In the genomic region with DNA sequence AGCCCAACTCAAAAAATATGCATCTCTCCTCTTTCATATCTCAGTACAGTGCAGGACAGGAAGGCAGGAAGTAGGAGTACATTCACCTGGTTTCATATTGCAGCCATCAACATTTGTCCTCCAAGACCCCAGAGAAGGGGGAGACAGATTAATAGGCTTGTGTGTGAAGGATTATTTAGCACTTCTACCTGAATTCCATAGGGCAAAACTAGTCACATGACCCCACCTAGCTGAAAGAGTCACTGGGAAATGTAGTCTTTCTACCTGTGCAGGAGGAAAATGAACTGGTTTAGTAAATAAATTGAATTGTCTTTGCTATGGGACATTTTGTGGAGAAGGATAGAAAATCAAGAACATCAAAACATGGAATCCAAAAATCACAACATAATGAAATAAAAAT, we compare ENCODE assay signal across 25 cellular contexts. TPM values are rescaled to one million over a fixed set of nuclear protein-coding genes. Genes with fewer than 3 reads are reported as not detected.
DNase-seq lines count a peak whose midpoint lies in the region; ATAC-seq, FAIRE-seq and TF ChIP-seq lines count a peak whose summit lies in the region.
"Had no signal": no experiment of that assay in that cellular context is flagged by ENCODE, and none has a peak within 500 bp of the region (broad histone marks: within the 10 kb centered on the region; RNA-seq: fewer than 3 reads in every experiment).

No MANE protein-coding gene starts in this region.

- H3K9me3 ChIP-seq in Loucy (ENCODE audit: insufficient read depth, low read depth, low read length) (no peaks in the 10 kb centered on the region), K562 (replicated peaks; ENCODE audit: control insufficient read depth, insufficient read depth, low read depth, low read length) (no peaks in the 10 kb centered on the region), pancreas (no peaks in the 10 kb centered on the region)
- H3K9me3 ChIP-seq: heart right ventricle, SJSA1, uterus had no signal

- no peaks in the 10 kb centered on the region for H3K9me3 Mint-ChIP-seq in activated CD4-positive, alpha-beta T cell treated with anti-CD3 and anti-CD28 coated beads for 36 hours (ENCODE audit: low read depth)
- H3K9me3 Mint-ChIP-seq: activated naive CD8-positive, alpha-beta T cell treated with anti-CD3 and anti-CD28 coated beads for 36 hours; activated T-helper 17 cell treated with anti-CD3 and anti-CD28 coated beads, Interleukin-2, amount 50 U/mL, for 72 hours; central memory CD8-positive, alpha-beta T cell; neural crest cell; stimulated activated effector memory CD8-positive, alpha-beta T cell treated with anti-CD3 and anti-CD28 coated beads, Interleukin-12 subunit alpha, Interleukin-12 subunit beta, amount 100 ng/mL, for 72 hours had no signal

- no peaks in the 10 kb centered on the region for H3K9me2 ChIP-seq in Loucy (replicated peaks; ENCODE audit: low read depth, low read length)

- ATAC-seq in activated CD4-positive, alpha-beta T cell treated with anti-CD3 and anti-CD28 coated beads for 36 hours, result peak; percentile 60
- ATAC-seq in K562 (peak; percentile 88), pancreas (no peak)
- ATAC-seq: activated T-helper 17 cell treated with anti-CD3 and anti-CD28 coated beads, Interleukin-2, amount 50 U/mL, for 72 hours; heart right ventricle; stimulated activated effector memory CD8-positive, alpha-beta T cell treated with anti-CD3 and anti-CD28 coated beads, Interleukin-12 subunit alpha, Interleukin-12 subunit beta, amount 100 ng/mL, for 72 hours had no signal

- no peaks in the 10 kb centered on the region for H3K79me2 ChIP-seq in Loucy (ENCODE audit: insufficient read depth, low read length)
- no peaks in the 10 kb centered on the region for H3K79me2 ChIP-seq in K562 (ENCODE audit: control insufficient read depth, insufficient read depth, low read length)

- no peak for DNase-seq in activated CD4-positive, alpha-beta T cell treated with anti-CD3 and anti-CD28 coated beads for 36 hours
- DNase-seq in activated CD4-positive, alpha-beta T cell treated with anti-CD3 and anti-CD28 coated beads, Interleukin-2, amount 50 U/mL, for 4 hours, result no peak
- DNase-seq in K562 (ENCODE audit: extremely low read depth in 1 of 4, low spot score in 3 of 4) (peak; percentile 40 to 56 (median 52)), pancreas (no peak), nucleus accumbens (lab: John Stamatoyannopoulos, UW) (no peak)
- no peak for DNase-seq in stimulated activated CD4-positive, alpha-beta T cell treated with anti-CD3 and anti-CD28 coated beads, Interleukin-4, amount 100 ng/mL, for 4 hours
- DNase-seq: activated CD4-positive, alpha-beta T cell treated with anti-CD3 and anti-CD28 coated beads, Interleukin-2, amount 50 U/mL, for 1 hour; activated CD8-positive, alpha-beta memory T cell treated with anti-CD3 and anti-CD28 coated beads, Interleukin-2, amount 50 U/mL, for 4 hours; activated naive CD8-positive, alpha-beta T cell treated with anti-CD3 and anti-CD28 coated beads for 36 hours; DMS153; GF-D8; heart right ventricle; NCI-H1417; NCI-H2107; stimulated activated CD4-positive, alpha-beta T cell treated with anti-CD3 and anti-CD28 coated beads, Interleukin-1b, Interleukin-23, amount 100 ng/mL, for 48 hours; uterus had no signal

- no peaks in the 10 kb centered on the region for H3K9me1 ChIP-seq in K562 (ENCODE audit: control insufficient read depth, insufficient read depth, low read length)

- FAIRE-seq in K562 (lab: Jason Lieb, UNC), result peak; percentile 76
- FAIRE-seq in pancreas (lab: Jason Lieb, UNC), result no peak
- FAIRE-seq: astrocyte had no signal

- H3K4me2 ChIP-seq in Loucy (ENCODE audit: low read depth, low read length, poor library complexity, severe bottlenecking) (no peak overlapping the region), K562 (ENCODE audit: insufficient read depth, low read length) (no peak overlapping the region)

- no peak for TF ChIP-seq CTCF in Loucy (conservative IDR thresholded peaks at IDR 0.05; ENCODE audit: low read length)
- TF ChIP-seq CTCF in K562 (IDR thresholded peaks at IDR 0.05 in 2 of 3, conservative IDR thresholded peaks at IDR 0.05 in 1 of 3; ENCODE audit: insufficient read depth in 2 of 3, low read depth in 1 of 3, low read length in 3 of 3), result no peak
- no peak for TF ChIP-seq CTCF in pancreas (IDR thresholded peaks at IDR 0.05)

- no peaks in the 10 kb centered on the region for H3F3A ChIP-seq in Loucy (ENCODE audit: low read depth)

- H3K27ac Mint-ChIP-seq in activated CD4-positive, alpha-beta T cell treated with anti-CD3 and anti-CD28 coated beads for 36 hours, result no peak overlapping the region
- H3K27ac Mint-ChIP-seq: activated naive CD8-positive, alpha-beta T cell treated with anti-CD3 and anti-CD28 coated beads for 36 hours; activated T-helper 17 cell treated with anti-CD3 and anti-CD28 coated beads, Interleukin-2, amount 50 U/mL, for 72 hours; stimulated activated effector memory CD8-positive, alpha-beta T cell treated with anti-CD3 and anti-CD28 coated beads, Interleukin-12 subunit alpha, Interleukin-12 subunit beta, amount 100 ng/mL, for 72 hours had no signal

- no peaks in the 10 kb centered on the region for H3K36me3 Mint-ChIP-seq in activated CD4-positive, alpha-beta T cell treated with anti-CD3 and anti-CD28 coated beads for 36 hours (ENCODE audit: low read depth)
- H3K36me3 Mint-ChIP-seq: activated naive CD8-positive, alpha-beta T cell treated with anti-CD3 and anti-CD28 coated beads for 36 hours; stimulated activated effector memory CD8-positive, alpha-beta T cell treated with anti-CD3 and anti-CD28 coated beads, Interleukin-12 subunit alpha, Interleukin-12 subunit beta, amount 100 ng/mL, for 72 hours had no signal

- H3K36me3 ChIP-seq in Loucy (ENCODE audit: insufficient read depth, low read length) (no peaks in the 10 kb centered on the region), K562 (ENCODE audit: control insufficient read depth, insufficient read depth, low read length) (no peaks in the 10 kb centered on the region), pancreas (no peaks in the 10 kb centered on the region)
- H3K36me3 ChIP-seq: heart right ventricle, SJSA1, uterus had no signal

- H3K27me3 ChIP-seq in Loucy (ENCODE audit: insufficient read depth, low read length, poor library complexity, severe bottlenecking) (no peaks in the 10 kb centered on the region), K562 (ENCODE audit: control insufficient read depth in 2 of 2, insufficient read depth in 2 of 2, low read length in 2 of 2) (no peaks in the 10 kb centered on the region), pancreas (no peaks in the 10 kb centered on the region)
- H3K27me3 ChIP-seq: SJSA1, uterus had no signal

- no peak for TF ChIP-seq RAD21 in K562 (CRISPR knock-in tag; conservative IDR thresholded peaks at IDR 0.05 in 1 of 2, IDR thresholded peaks at IDR 0.05 in 1 of 2)

- intact Hi-C loops in activated CD4-positive, alpha-beta T cell treated with anti-CD3 and anti-CD28 coated beads for 36 hours (cut with DNase I, micrococcal nuclease), result no loop called here
- intact Hi-C loops in K562 (cut with micrococcal nuclease), result no loop called here
- intact Hi-C loops in pancreas (cut with DNase I), result no loop called here

- no peaks in the 10 kb centered on the region for H4K20me1 ChIP-seq in Loucy (ENCODE audit: insufficient read depth, low read length, poor library complexity, severe bottlenecking)
- H4K20me1 ChIP-seq in K562 (replicated peaks; ENCODE audit: control insufficient read depth, insufficient read depth, low read length), result no peaks in the 10 kb centered on the region

- TF ChIP-seq POLR2A in K562 (conservative IDR thresholded peaks at IDR 0.05), result no peak

- H3K4me1 ChIP-seq in Loucy (ENCODE audit: insufficient read depth, low read length, poor library complexity, severe bottlenecking), result peaks cover 3% of the 10 kb centered on the region
- H3K4me1 ChIP-seq in K562 (replicated peaks in 1 of 2; ENCODE audit: control insufficient read depth in 2 of 2, insufficient read depth in 2 of 2, low read length in 2 of 2), result peaks cover 12 to 16% of the 10 kb centered on the region in 2 experiments; a peak in 4 of 5 replicates
- no peaks in the 10 kb centered on the region for H3K4me1 ChIP-seq in pancreas
- H3K4me1 ChIP-seq: heart right ventricle, SJSA1, uterus had no signal

- H3K27ac ChIP-seq in K562 (ENCODE audit: extremely low read depth, low read depth, low read length), result no peak overlapping the region
- no peak overlapping the region for H3K27ac ChIP-seq in pancreas
- H3K27ac ChIP-seq: epithelial cell of prostate, heart right ventricle, SJSA1, uterus, VCaP had no signal

- in situ Hi-C loops in K562 (cut with MboI), result no loop called here

- no peak overlapping the region for H3K4me3 Mint-ChIP-seq in activated CD4-positive, alpha-beta T cell treated with anti-CD3 and anti-CD28 coated beads for 36 hours
- H3K4me3 Mint-ChIP-seq: activated naive CD8-positive, alpha-beta T cell treated with anti-CD3 and anti-CD28 coated beads for 36 hours; activated T-helper 17 cell treated with anti-CD3 and anti-CD28 coated beads, Interleukin-2, amount 50 U/mL, for 72 hours; central memory CD8-positive, alpha-beta T cell; neural crest cell; stimulated activated effector memory CD8-positive, alpha-beta T cell treated with anti-CD3 and anti-CD28 coated beads, Interleukin-12 subunit alpha, Interleukin-12 subunit beta, amount 100 ng/mL, for 72 hours had no signal

- POLR2A ChIA-PET in activated CD4-positive, alpha-beta T cell treated with anti-CD3 and anti-CD28 coated beads for 36 hours (lab: Charles Lee), result no interaction called here
- POLR2A ChIA-PET in K562 (lab: Yijun Ruan, JAX), result interaction anchor here (0.6 to 2.5 kb wide), 4 partner anchors 11 to 36 kb away, joined by 3 to 9 read pairs (median 5); partner anchors contain the start of gene TRIM33

- H3K9ac ChIP-seq in Loucy (ENCODE audit: low read depth, low read length, poor library complexity, severe bottlenecking) (no peak overlapping the region), K562 (ENCODE audit: insufficient read depth in 1 of 2, low read depth in 2 of 2, low read length in 2 of 2) (no peak overlapping the region)

- TF ChIP-seq EP300 in K562 (IDR thresholded peaks at IDR 0.05; ENCODE audit: low read length), result no peak

- no peaks in the 10 kb centered on the region for H3K4me1 Mint-ChIP-seq in activated CD4-positive, alpha-beta T cell treated with anti-CD3 and anti-CD28 coated beads for 36 hours
- H3K4me1 Mint-ChIP-seq: activated naive CD8-positive, alpha-beta T cell treated with anti-CD3 and anti-CD28 coated beads for 36 hours; activated T-helper 17 cell treated with anti-CD3 and anti-CD28 coated beads, Interleukin-2, amount 50 U/mL, for 72 hours; central memory CD8-positive, alpha-beta T cell; neural crest cell; stimulated activated effector memory CD8-positive, alpha-beta T cell treated with anti-CD3 and anti-CD28 coated beads, Interleukin-12 subunit alpha, Interleukin-12 subunit beta, amount 100 ng/mL, for 72 hours had no signal

- H3K27me3 Mint-ChIP-seq in activated CD4-positive, alpha-beta T cell treated with anti-CD3 and anti-CD28 coated beads for 36 hours, result peaks cover under 1% of the 10 kb centered on the region

- H2AFZ ChIP-seq in Loucy (ENCODE audit: low read length) (0 out of 2 replicates have a peak overlapping the region, but pooled peaks have one; percentile 55), K562 (ENCODE audit: low read depth, low read length) (peak overlapping the region; percentile 58)

- CTCF ChIA-PET in activated CD4-positive, alpha-beta T cell treated with anti-CD3 and anti-CD28 coated beads for 36 hours (lab: Charles Lee), result interaction anchor here (1.2 to 2.5 kb wide), 2 partner anchors 14 to 178 kb away, joined by 4 to 11 read pairs; partner anchors contain the start of gene TRIM33
- CTCF ChIA-PET in K562 (lab: Yijun Ruan, JAX; ENCODE audit: low intra/inter-chr PET ratio), result no interaction called here

- no TSS peak for BruUV-seq in K562 (replicated peaks; lab: Mats Ljungman, UMichigan)

- H3K4me3 ChIP-seq in Loucy (ENCODE audit: low read length, poor library complexity, severe bottlenecking) (no peak overlapping the region), K562 (no peak overlapping the region), pancreas (no peak overlapping the region)
- H3K4me3 ChIP-seq: heart right ventricle, SJSA1, uterus had no signal

RNA-seq across cellular contexts. Expression of gene TRIM33, which starts 13.9 kb away (rescaled TPM):
- total RNA-seq in activated CD4-positive, alpha-beta T cell treated with anti-CD3 and anti-CD28 coated beads for 36 hours, result 10 to 100 TPM; 32.5 to 41.6 TPM
- 57.1 and 190 TPM in 2 replicates for total RNA-seq in K562 (2011; cell fraction: chromatin; rRNA removed; ENCODE audit: low replicate concordance)
- total RNA-seq in K562 (2011; cell fraction: nucleolus; rRNA removed), result 19.0 and 31.5 TPM in 2 replicates
- total RNA-seq in K562 (2011; cell fraction: nucleoplasm; rRNA removed), result 65.5 and 113 TPM in 2 replicates
- total RNA-seq in K562 (2014; rRNA removed) (25.7 and 38.8 TPM in 2 replicates), K562 (2014; rRNA removed; fragmentation: Illumina TruSeq; extraction: Trizol) (44.5 and 47.8 TPM in 2 replicates), K562 (2015; rRNA removed; fragmentation: Illumina TruSeq; extraction: Trizol) (55.2 and 58.4 TPM in 2 replicates), K562 (2021) (40.8 and 42.1 TPM in 2 replicates), pancreas (10 to 100 TPM; 12.0 to 19.1 (median 15.6) TPM)
- polyA plus RNA-seq in K562 (2011; rRNA removed) (41.3 and 48.5 TPM in 2 replicates), K562 (2014; fragmentation: Illumina TruSeq; extraction: Trizol) (37.0 and 40.2 TPM in 2 replicates), K562 (2014; fragmentation: Nextera tagmentation; extraction: Ambion mirVana) (10 to 100 TPM in 1 of 2 experiments, 1 to 10 TPM in 1; 9.3 to 12.6 TPM), K562 (2014; rRNA removed) (19.2 and 20.3 TPM in 2 replicates), pancreas (10 to 100 TPM in 1 of 2 donors, 1 to 10 TPM in 1; 8.6 to 19.1 TPM)
- polyA plus RNA-seq in K562 (2011; cell fraction: cytosol; rRNA removed), result 19.0 and 20.8 TPM in 2 replicates
- polyA plus RNA-seq in K562 (2011; cell fraction: nucleus; rRNA removed), result 63.7 and 71.6 TPM in 2 replicates
- 21.4 and 22.2 TPM in 2 replicates for polyA plus RNA-seq in K562 (2012)
- 83.2 and 90.5 TPM in 2 replicates for polyA minus RNA-seq in K562 (2011; rRNA and poly(A)+ RNA removed)
- polyA minus RNA-seq in K562 (2011; cell fraction: cytosol; rRNA and poly(A)+ RNA removed), result 44.4 and 48.8 TPM in 2 replicates
- 31.0 and 64.2 TPM in 2 replicates for polyA minus RNA-seq in K562 (2011; cell fraction: nucleus; rRNA and poly(A)+ RNA removed)

RNA-seq across cellular contexts. Expression of gene BCAS2, which starts 56.5 kb away (rescaled TPM):
- 10 to 100 TPM; 54.1 to 54.8 TPM for total RNA-seq in activated CD4-positive, alpha-beta T cell treated with anti-CD3 and anti-CD28 coated beads for 36 hours
- 4.0 and 12.6 TPM in 2 replicates for total RNA-seq in K562 (2011; cell fraction: chromatin; rRNA removed; ENCODE audit: low replicate concordance)
- total RNA-seq in K562 (2011; cell fraction: nucleolus; rRNA removed), result 4.9 and 5.5 TPM in 2 replicates
- 5.8 and 7.0 TPM in 2 replicates for total RNA-seq in K562 (2011; cell fraction: nucleoplasm; rRNA removed)
- total RNA-seq in K562 (2014; rRNA removed), result 49.6 and 62.1 TPM in 2 replicates
- total RNA-seq in K562 (2014; rRNA removed; fragmentation: Illumina TruSeq; extraction: Trizol), result 92.1 and 107 TPM in 2 replicates
- total RNA-seq in K562 (2015; rRNA removed; fragmentation: Illumina TruSeq; extraction: Trizol), result 77.1 and 81.1 TPM in 2 replicates
- 56.9 and 59.3 TPM in 2 replicates for total RNA-seq in K562 (2021)
- 47.4 and 71.4 TPM in 2 replicates for polyA plus RNA-seq in K562 (2011; rRNA removed)
- 15.3 and 20.2 TPM in 2 replicates for polyA plus RNA-seq in K562 (2011; cell fraction: cytosol; rRNA removed)
- polyA plus RNA-seq in K562 (2011; cell fraction: nucleus; rRNA removed), result 6.1 and 9.4 TPM in 2 replicates
- polyA plus RNA-seq in K562 (2012), result 59.7 and 74.2 TPM in 2 replicates
- polyA plus RNA-seq in K562 (2014; fragmentation: Illumina TruSeq; extraction: Trizol), result 79.1 and 84.4 TPM in 2 replicates
- 100 to 1,000 TPM; 160 to 183 TPM for polyA plus RNA-seq in K562 (2014; fragmentation: Nextera tagmentation; extraction: Ambion mirVana)
- 64.3 and 75.7 TPM in 2 replicates for polyA plus RNA-seq in K562 (2014; rRNA removed)
- polyA minus RNA-seq in K562 (2011; rRNA and poly(A)+ RNA removed), result 42.3 and 43.2 TPM in 2 replicates
- polyA minus RNA-seq in K562 (2011; cell fraction: cytosol; rRNA and poly(A)+ RNA removed), result 11.4 and 21.0 TPM in 2 replicates
- polyA minus RNA-seq in K562 (2011; cell fraction: nucleus; rRNA and poly(A)+ RNA removed), result 3.6 and 10.1 TPM in 2 replicates
- total RNA-seq in pancreas, result 10 to 100 TPM; 11.7 to 17.5 (median 13.3) TPM
- 10 to 100 TPM in 1 of 2 donors, 1 to 10 TPM in 1; 9.6 to 24.4 TPM for polyA plus RNA-seq in pancreas

Comparison
In these comparisons a context has a peak if more than half of its experiments do, and no peak if none do; other contexts are left out.
1. ATAC-seq: peak in activated CD4-positive, alpha-beta T cell treated with anti-CD3 and anti-CD28 coated beads for 36 hours (single experiment) and K562 (single experiment); none in pancreas (0 of 4).
2. DNase-seq: peak in K562 (4 of 4); none in activated CD4-positive, alpha-beta T cell treated with anti-CD3 and anti-CD28 coated beads for 36 hours (single experiment), activated CD4-positive, alpha-beta T cell treated with anti-CD3 and anti-CD28 coated beads, Interleukin-2, amount 50 U/mL, for 4 hours (0 of 2), stimulated activated CD4-positive, alpha-beta T cell treated with anti-CD3 and anti-CD28 coated beads, Interleukin-4, amount 100 ng/mL, for 4 hours (0 of 2), pancreas (0 of 6) and nucleus accumbens (0 of 56).